ENCODE assay signal across 13 cellular contexts in genomic region chr2:57434429-57434828, GRCh38.
"Had no signal": no experiment of that assay in that cellular context is flagged by ENCODE, and none has a peak within 500 bp of the region (broad histone marks: within the 10 kb centered on the region; RNA-seq: fewer than 3 reads in every experiment).

No MANE protein-coding gene starts in this region.

- H3K4me3 Mint-ChIP-seq: activated CD4-positive, alpha-beta memory T cell treated with anti-CD3 and anti-CD28 coated beads for 36 hours; activated CD4-positive, alpha-beta T cell treated with anti-CD3 and anti-CD28 coated beads for 36 hours; activated CD8-positive, alpha-beta memory T cell treated with anti-CD3 and anti-CD28 coated beads, Interleukin-2, amount 10 ng/mL, durations not matched to agents 7 days and 5 days; activated naive CD4-positive, alpha-beta T cell treated with anti-CD3 and anti-CD28 coated beads, Interleukin-2, amount 10 ng/mL, durations not matched to agents 7 days and 5 days; memory B cell; naive thymus-derived CD8-positive, alpha-beta T cell; stimulated activated memory B cell treated with anti-CD40 and anti-IgM and Interleukin-4, amounts not matched to agents 10 μg/mL and 1 μg/mL and 100 μg/mL, for 72 hours had no signal

- H3K27me3 ChIP-seq: pancreas, thyroid gland had no signal

- H3K27me3 Mint-ChIP-seq: activated CD4-positive, alpha-beta memory T cell treated with anti-CD3 and anti-CD28 coated beads for 36 hours; activated CD4-positive, alpha-beta T cell treated with anti-CD3 and anti-CD28 coated beads for 36 hours; activated CD8-positive, alpha-beta memory T cell treated with anti-CD3 and anti-CD28 coated beads, Interleukin-2, amount 10 ng/mL, durations not matched to agents 7 days and 5 days; activated naive CD4-positive, alpha-beta T cell treated with anti-CD3 and anti-CD28 coated beads, Interleukin-2, amount 10 ng/mL, durations not matched to agents 7 days and 5 days; memory B cell; naive thymus-derived CD8-positive, alpha-beta T cell; stimulated activated memory B cell treated with anti-CD40 and anti-IgM and Interleukin-4, amounts not matched to agents 10 μg/mL and 1 μg/mL and 100 μg/mL, for 72 hours had no signal

- H3K27ac Mint-ChIP-seq: activated CD4-positive, alpha-beta memory T cell treated with anti-CD3 and anti-CD28 coated beads for 36 hours; activated CD4-positive, alpha-beta T cell treated with anti-CD3 and anti-CD28 coated beads for 36 hours; activated CD8-positive, alpha-beta memory T cell treated with anti-CD3 and anti-CD28 coated beads, Interleukin-2, amount 10 ng/mL, durations not matched to agents 7 days and 5 days; activated naive CD4-positive, alpha-beta T cell treated with anti-CD3 and anti-CD28 coated beads, Interleukin-2, amount 10 ng/mL, durations not matched to agents 7 days and 5 days; memory B cell; naive thymus-derived CD8-positive, alpha-beta T cell; stimulated activated memory B cell treated with anti-CD40 and anti-IgM and Interleukin-4, amounts not matched to agents 10 μg/mL and 1 μg/mL and 100 μg/mL, for 72 hours had no signal

- H3K4me1 Mint-ChIP-seq: activated CD4-positive, alpha-beta T cell treated with anti-CD3 and anti-CD28 coated beads for 36 hours; activated CD8-positive, alpha-beta memory T cell treated with anti-CD3 and anti-CD28 coated beads, Interleukin-2, amount 10 ng/mL, durations not matched to agents 7 days and 5 days; activated naive CD4-positive, alpha-beta T cell treated with anti-CD3 and anti-CD28 coated beads, Interleukin-2, amount 10 ng/mL, durations not matched to agents 7 days and 5 days; memory B cell; naive thymus-derived CD8-positive, alpha-beta T cell; stimulated activated memory B cell treated with anti-CD40 and anti-IgM and Interleukin-4, amounts not matched to agents 10 μg/mL and 1 μg/mL and 100 μg/mL, for 72 hours had no signal

- H3K36me3 ChIP-seq: pancreas, thyroid gland had no signal

- H3K4me3 ChIP-seq: pancreas, thyroid gland had no signal

- DNase-seq: activated CD4-positive, alpha-beta memory T cell treated with anti-CD3 and anti-CD28 coated beads for 36 hours; activated CD4-positive, alpha-beta T cell treated with anti-CD3 and anti-CD28 coated beads for 36 hours; activated CD8-positive, alpha-beta memory T cell treated with anti-CD3 and anti-CD28 coated beads, Interleukin-2, amount 10 ng/mL, durations not matched to agents 7 days and 5 days; activated naive CD4-positive, alpha-beta T cell treated with anti-CD3 and anti-CD28 coated beads, Interleukin-2, amount 10 ng/mL, durations not matched to agents 7 days and 5 days; activated T-cell treated with anti-CD3 and anti-CD28 coated beads, Interleukin-2, amount 50 U/mL, for 1 hour; hypothalamus; left ventricle myocardium superior; naive thymus-derived CD8-positive, alpha-beta T cell; pancreas; thyroid gland had no signal

- H3K36me3 Mint-ChIP-seq: activated CD4-positive, alpha-beta memory T cell treated with anti-CD3 and anti-CD28 coated beads for 36 hours; activated CD8-positive, alpha-beta memory T cell treated with anti-CD3 and anti-CD28 coated beads, Interleukin-2, amount 10 ng/mL, durations not matched to agents 7 days and 5 days; activated naive CD4-positive, alpha-beta T cell treated with anti-CD3 and anti-CD28 coated beads, Interleukin-2, amount 10 ng/mL, durations not matched to agents 7 days and 5 days; memory B cell; naive thymus-derived CD8-positive, alpha-beta T cell; stimulated activated memory B cell treated with anti-CD40 and anti-IgM and Interleukin-4, amounts not matched to agents 10 μg/mL and 1 μg/mL and 100 μg/mL, for 72 hours had no signal

- H3K9me3 ChIP-seq: pancreas, thyroid gland had no signal

- H3K4me1 ChIP-seq: pancreas, thyroid gland had no signal

- ATAC-seq: activated CD4-positive, alpha-beta T cell treated with anti-CD3 and anti-CD28 coated beads for 36 hours; activated CD8-positive, alpha-beta memory T cell treated with anti-CD3 and anti-CD28 coated beads, Interleukin-2, amount 10 ng/mL, durations not matched to agents 7 days and 5 days; esophagus mucosa; left ventricle myocardium superior; naive thymus-derived CD8-positive, alpha-beta T cell; pancreas; stimulated activated memory B cell treated with anti-CD40 and anti-IgM and Interleukin-4, amounts not matched to agents 10 μg/mL and 1 μg/mL and 100 μg/mL, for 72 hours had no signal

- H3K9me3 Mint-ChIP-seq: memory B cell; stimulated activated memory B cell treated with anti-CD40 and anti-IgM and Interleukin-4, amounts not matched to agents 10 μg/mL and 1 μg/mL and 100 μg/mL, for 72 hours had no signal

- H3K27ac ChIP-seq: pancreas, thyroid gland had no signal
